ENCODE assay signal across 1 cellular context in the genomic region with DNA sequence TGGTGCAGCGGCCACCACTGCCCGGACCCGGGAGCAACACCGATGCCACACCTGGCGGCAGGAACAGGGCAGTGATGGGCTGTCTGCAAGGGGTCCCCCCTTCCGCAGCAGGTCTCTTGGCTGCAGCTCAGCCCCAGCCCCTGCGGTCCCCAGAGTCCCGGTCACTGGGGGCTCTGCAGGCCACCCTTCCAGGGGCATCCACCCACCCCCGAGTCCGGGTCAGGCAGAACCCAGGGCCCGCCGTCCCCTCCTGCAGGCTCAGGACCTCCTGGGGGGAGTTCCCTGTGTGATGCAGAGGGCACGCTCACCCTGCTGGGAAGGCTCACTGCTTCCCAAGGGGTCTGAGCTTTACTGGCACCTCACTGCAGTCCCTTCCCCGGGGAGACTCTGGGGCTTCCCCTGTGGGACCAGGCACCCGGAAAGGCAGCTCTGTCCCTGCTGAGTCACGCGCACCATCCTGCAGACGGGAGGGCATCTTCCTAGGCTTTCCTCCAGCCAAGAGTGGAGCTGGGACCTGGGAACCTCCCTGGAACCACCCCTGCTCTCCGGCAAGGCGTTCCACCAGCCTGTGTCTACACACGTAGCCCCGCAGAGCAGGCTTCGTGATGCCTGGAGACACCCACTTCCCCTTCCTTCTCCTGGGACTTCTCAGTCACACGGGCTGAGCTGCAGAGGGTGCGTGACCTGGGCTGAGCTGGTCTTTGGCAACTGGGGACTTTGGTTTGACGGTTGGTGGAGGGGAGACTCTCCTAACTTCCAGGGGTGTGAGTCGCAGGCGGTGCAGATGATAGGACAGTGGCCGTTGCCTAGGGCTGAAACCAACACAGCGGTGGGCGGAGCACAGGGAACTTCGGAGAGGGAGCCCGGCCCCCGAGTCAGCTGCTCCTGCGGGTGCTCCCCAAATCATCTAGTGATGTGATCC.
TF ChIP-seq lines count a peak whose summit lies in the region.

No MANE protein-coding gene starts in this region.

TF ChIP-seq in HEK293, 187 proteins besides CTCF, POLR2A, EP300 and RAD21 (continued from another document):
- TF ChIP-seq REST (tag by site-specific recombination; IDR thresholded peaks at IDR 0.05) (no peak), ZNF544 (tag by site-specific recombination; IDR thresholded peaks at IDR 0.05) (no peak), ZBTB49 (tag by site-specific recombination; IDR thresholded peaks at IDR 0.05; ENCODE audit: low read depth) (no peak), ZNF791 (tag by site-specific recombination; IDR thresholded peaks at IDR 0.05) (no peak), ZXDB (tag by site-specific recombination; IDR thresholded peaks at IDR 0.05) (no peak), GLIS2 (tag by site-specific recombination; IDR thresholded peaks at IDR 0.05) (peak; percentile 38; the same call in 1 of the 2 replicates), KLF17 (tag by site-specific recombination; IDR thresholded peaks at IDR 0.05) (no peak), TCF7L2 (IDR thresholded peaks at IDR 0.05; ENCODE audit: borderline replicate concordance, low read depth, low read length) (no peak), PATZ1 (tag by site-specific recombination; IDR thresholded peaks at IDR 0.05) (peak; percentile 21; the same call in 1 of the 2 replicates), SP7 (tag by site-specific recombination; IDR thresholded peaks at IDR 0.05) (peak; percentile 49; the same call in 1 of the 2 replicates), SP2 (tag by site-specific recombination; IDR thresholded peaks at IDR 0.05) (peak; percentile 60), GLIS1 (tag by site-specific recombination; IDR thresholded peaks at IDR 0.05) (peak; percentile 82), ZSCAN30 (tag by site-specific recombination; IDR thresholded peaks at IDR 0.05) (no peak), ZNF600 (tag by site-specific recombination; IDR thresholded peaks at IDR 0.05) (peak; percentile 71), ZBTB17 (tag by site-specific recombination; IDR thresholded peaks at IDR 0.05) (peak; percentile 76), ZNF335 (tag by site-specific recombination; conservative IDR thresholded peaks at IDR 0.05) (peak; percentile 92), KLF1 (tag by site-specific recombination; IDR thresholded peaks at IDR 0.05) (peak; percentile 67; the same call in 1 of the 2 replicates), ZNF112 (tag by site-specific recombination; IDR thresholded peaks at IDR 0.05) (no peak), KLF10 (tag by site-specific recombination; IDR thresholded peaks at IDR 0.05) (peak; percentile 65), ZNF23 (tag by site-specific recombination; IDR thresholded peaks at IDR 0.05; ENCODE audit: borderline replicate concordance) (no peak), ZNF174 (tag by site-specific recombination; IDR thresholded peaks at IDR 0.05) (no peak), ZNF202 (tag by site-specific recombination; IDR thresholded peaks at IDR 0.05; ENCODE audit: borderline replicate concordance) (no peak), ZSCAN23 (tag by site-specific recombination; IDR thresholded peaks at IDR 0.05) (no peak), HOXC10 (CRISPR knock-in tag; IDR thresholded peaks at IDR 0.05) (no peak), KLF9 (tag by site-specific recombination; IDR thresholded peaks at IDR 0.05; ENCODE audit: low read depth) (0 out of 2 replicates have a peak, but pooled peaks have one; percentile 19), ZBTB1 (tag by site-specific recombination; IDR thresholded peaks at IDR 0.05) (no peak), ZNF169 (tag by site-specific recombination; IDR thresholded peaks at IDR 0.05) (no peak), ZIC2 (tag by site-specific recombination; IDR thresholded peaks at IDR 0.05) (peak; percentile 89)
- TF ChIP-seq, protein P1, sequence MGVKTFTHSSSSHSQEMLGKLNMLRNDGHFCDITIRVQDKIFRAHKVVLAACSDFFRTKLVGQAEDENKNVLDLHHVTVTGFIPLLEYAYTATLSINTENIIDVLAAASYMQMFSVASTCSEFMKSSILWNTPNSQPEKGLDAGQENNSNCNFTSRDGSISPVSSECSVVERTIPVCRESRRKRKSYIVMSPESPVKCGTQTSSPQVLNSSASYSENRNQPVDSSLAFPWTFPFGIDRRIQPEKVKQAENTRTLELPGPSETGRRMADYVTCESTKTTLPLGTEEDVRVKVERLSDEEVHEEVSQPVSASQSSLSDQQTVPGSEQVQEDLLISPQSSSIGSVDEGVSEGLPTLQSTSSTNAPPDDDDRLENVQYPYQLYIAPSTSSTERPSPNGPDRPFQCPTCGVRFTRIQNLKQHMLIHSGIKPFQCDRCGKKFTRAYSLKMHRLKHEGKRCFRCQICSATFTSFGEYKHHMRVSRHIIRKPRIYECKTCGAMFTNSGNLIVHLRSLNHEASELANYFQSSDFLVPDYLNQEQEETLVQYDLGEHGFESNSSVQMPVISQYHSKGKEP (tag by site-specific recombination; IDR thresholded peaks at IDR 0.05), result no peak
